14 cellular contexts compared by ENCODE assay signal in genomic region chr1:40056519-40057309, GRCh38. TPM values are rescaled to one million over a fixed set of nuclear protein-coding genes. Genes with fewer than 3 reads are reported as not detected.
DNase-seq lines count a peak whose midpoint lies in the region; ATAC-seq and TF ChIP-seq lines count a peak whose summit lies in the region.
"Had no signal": no experiment of that assay in that cellular context is flagged by ENCODE, and none has a peak within 500 bp of the region (broad histone marks: within the 10 kb centered on the region; RNA-seq: fewer than 3 reads in every experiment).

No MANE protein-coding gene starts in this region.

- H3K9me3 ChIP-seq in Peyer's patch: no peaks in the 10 kb centered on the region
- H3K9me3 ChIP-seq: body of pancreas, thoracic aorta had no signal

- H3K36me3 ChIP-seq in Peyer's patch: peaks cover 0 to 22% (median 0%) of the 10 kb centered on the region in 3 donors

- peak overlapping the region in 3 of 4 donors; percentile 10 to 25 (median 22) for H3K27ac ChIP-seq in Peyer's patch
- H3K27ac ChIP-seq in dorsolateral prefrontal cortex: peak overlapping the region in 53 of 59 donors; percentile 5 to 80 (median 60)
- H3K27ac ChIP-seq: neural progenitor cell had no signal

- no peak overlapping the region for H3K4me3 Mint-ChIP-seq in stimulated activated memory B cell treated with anti-CD40 and anti-IgM and Interleukin-4, amounts not matched to agents 10 μg/mL and 1 μg/mL and 100 μg/mL, for 72 hours
- H3K4me3 Mint-ChIP-seq: neural progenitor cell had no signal

- H3K27me3 ChIP-seq in Peyer's patch (no peaks in the 10 kb centered on the region), dorsolateral prefrontal cortex (no peaks in the 10 kb centered on the region)
- H3K27me3 ChIP-seq: body of pancreas, neural progenitor cell had no signal

- peak; percentile 42 for DNase-seq in activated CD8-positive, alpha-beta memory T cell treated with anti-CD3 and anti-CD28 coated beads for 24 hours
- no peak for DNase-seq in activated CD8-positive, alpha-beta memory T cell treated with anti-CD3 and anti-CD28 coated beads, Interleukin-2, amount 50 U/mL, for 4 hours
- no peak for DNase-seq in Peyer's patch
- no peak for DNase-seq in dorsolateral prefrontal cortex
- no peak for DNase-seq in HuH-7.5 (ENCODE audit: low spot score)
- no peak for DNase-seq in activated gamma-delta T cell treated with Interleukin-2 at 50 U/mL for 16 hours
- DNase-seq: body of pancreas, left cardiac atrium, NCI-H526 treated with DMSO at 0.1 percent for 48 hours, T1000 had no signal

- TF ChIP-seq CTCF in Peyer's patch (IDR thresholded peaks at IDR 0.05) (no peak), dorsolateral prefrontal cortex (IDR thresholded peaks at IDR 0.05 in 54 of 56, conservative IDR thresholded peaks at IDR 0.05 in 2 of 56; ENCODE audit: low read depth in 1 of 56, partially characterized antibody in 56 of 56) (no peak)

- no peaks in the 10 kb centered on the region for H3K9me3 Mint-ChIP-seq in stimulated activated memory B cell treated with anti-CD40 and anti-IgM and Interleukin-4, amounts not matched to agents 10 μg/mL and 1 μg/mL and 100 μg/mL, for 72 hours
- H3K9me3 Mint-ChIP-seq: neural progenitor cell had no signal

- H3K27ac Mint-ChIP-seq in stimulated activated memory B cell treated with anti-CD40 and anti-IgM and Interleukin-4, amounts not matched to agents 10 μg/mL and 1 μg/mL and 100 μg/mL, for 72 hours: peak overlapping the region; percentile 70
- H3K27ac Mint-ChIP-seq: neural progenitor cell had no signal

- peaks cover 3 to 70% (median 20%) of the 10 kb centered on the region in 4 donors for H3K4me1 ChIP-seq in Peyer's patch
- H3K4me1 ChIP-seq: neural progenitor cell had no signal

- no peak for TF ChIP-seq POLR2A in Peyer's patch (IDR thresholded peaks at IDR 0.05)

- no peaks in the 10 kb centered on the region for H3K27me3 Mint-ChIP-seq in stimulated activated memory B cell treated with anti-CD40 and anti-IgM and Interleukin-4, amounts not matched to agents 10 μg/mL and 1 μg/mL and 100 μg/mL, for 72 hours

- H3K4me3 ChIP-seq in Peyer's patch: no peak overlapping the region
- no peak overlapping the region for H3K4me3 ChIP-seq in dorsolateral prefrontal cortex
- H3K4me3 ChIP-seq: body of pancreas, neural progenitor cell had no signal

- ATAC-seq in stimulated activated memory B cell treated with anti-CD40 and anti-IgM and Interleukin-4, amounts not matched to agents 10 μg/mL and 1 μg/mL and 100 μg/mL, for 72 hours: no peak
- ATAC-seq in GM21576 (IDR thresholded peaks at IDR 0.05; ENCODE audit: unreplicated experiment): no peak
- ATAC-seq: body of pancreas, left cardiac atrium had no signal

- intact Hi-C loops in dorsolateral prefrontal cortex (cut with DNase I): no loop called here

- H3K36me3 Mint-ChIP-seq in stimulated activated memory B cell treated with anti-CD40 and anti-IgM and Interleukin-4, amounts not matched to agents 10 μg/mL and 1 μg/mL and 100 μg/mL, for 72 hours: peaks cover 51% of the 10 kb centered on the region

- H3K4me1 Mint-ChIP-seq in stimulated activated memory B cell treated with anti-CD40 and anti-IgM and Interleukin-4, amounts not matched to agents 10 μg/mL and 1 μg/mL and 100 μg/mL, for 72 hours: peaks cover 84% of the 10 kb centered on the region
- H3K4me1 Mint-ChIP-seq: neural progenitor cell had no signal

RNA-seq across cellular contexts. Expression of gene CAP1, which starts 16.2 kb away (rescaled TPM):
- total RNA-seq in Peyer's patch (100 to 1,000 TPM; 135 to 229 (median 182) TPM), dorsolateral prefrontal cortex (100 to 1,000 TPM; 108 to 214 (median 152) TPM)

RNA-seq across cellular contexts. Expression of gene PPT1, which starts 40.3 kb away (rescaled TPM):
- 10 to 100 TPM in 3 of 4 donors, 1 to 10 TPM in 1; 9.6 to 23.4 (median 11.6) TPM for total RNA-seq in Peyer's patch
- total RNA-seq in dorsolateral prefrontal cortex: 100 to 1,000 TPM in 97 of 120 experiments, 10 to 100 TPM in 23; 72.4 to 166 (median 118) TPM
